In the genomic region with DNA sequence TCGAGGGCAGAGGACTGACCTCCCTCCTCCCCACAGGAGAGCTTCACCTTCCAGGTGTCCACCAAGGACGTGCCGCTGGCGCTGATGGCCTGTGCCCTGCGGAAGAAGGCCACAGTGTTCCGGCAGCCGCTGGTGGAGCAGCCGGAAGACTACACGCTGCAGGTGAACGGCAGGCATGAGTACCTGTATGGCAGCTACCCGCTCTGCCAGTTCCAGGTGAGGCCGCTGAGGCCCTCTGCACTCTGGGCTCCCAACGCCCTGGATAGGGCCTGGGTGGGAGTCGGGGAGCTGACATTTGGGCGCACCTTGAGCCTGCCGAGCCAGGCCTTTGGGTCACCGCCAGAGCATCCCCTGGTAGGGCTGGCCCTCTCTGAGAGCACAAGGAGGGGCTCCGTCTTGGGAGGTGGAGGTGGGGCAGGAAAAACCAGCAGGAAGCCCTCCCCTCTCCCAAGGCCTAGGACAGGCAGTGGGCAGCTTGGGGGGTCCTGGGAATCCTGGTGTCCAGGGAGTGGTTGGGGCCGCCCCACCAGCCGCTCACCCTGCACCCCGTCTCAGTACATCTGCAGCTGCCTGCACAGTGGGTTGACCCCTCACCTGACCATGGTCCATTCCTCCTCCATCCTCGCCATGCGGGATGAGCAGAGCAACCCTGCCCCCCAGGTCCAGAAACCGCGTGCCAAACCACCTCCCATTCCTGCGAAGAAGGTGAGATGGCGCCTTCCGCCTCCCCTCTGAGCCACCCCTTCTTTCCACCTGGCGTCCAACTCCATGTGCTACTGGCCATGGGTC, we compare ENCODE assay signal across 1 cellular context.
TF ChIP-seq lines count a peak whose summit lies in the region.

No MANE protein-coding gene starts in this region.

TF ChIP-seq in HepG2, 621 proteins besides CTCF, POLR2A, EP300 and RAD21 (continued from another document and continues in another):
- TF ChIP-seq, protein P1, sequence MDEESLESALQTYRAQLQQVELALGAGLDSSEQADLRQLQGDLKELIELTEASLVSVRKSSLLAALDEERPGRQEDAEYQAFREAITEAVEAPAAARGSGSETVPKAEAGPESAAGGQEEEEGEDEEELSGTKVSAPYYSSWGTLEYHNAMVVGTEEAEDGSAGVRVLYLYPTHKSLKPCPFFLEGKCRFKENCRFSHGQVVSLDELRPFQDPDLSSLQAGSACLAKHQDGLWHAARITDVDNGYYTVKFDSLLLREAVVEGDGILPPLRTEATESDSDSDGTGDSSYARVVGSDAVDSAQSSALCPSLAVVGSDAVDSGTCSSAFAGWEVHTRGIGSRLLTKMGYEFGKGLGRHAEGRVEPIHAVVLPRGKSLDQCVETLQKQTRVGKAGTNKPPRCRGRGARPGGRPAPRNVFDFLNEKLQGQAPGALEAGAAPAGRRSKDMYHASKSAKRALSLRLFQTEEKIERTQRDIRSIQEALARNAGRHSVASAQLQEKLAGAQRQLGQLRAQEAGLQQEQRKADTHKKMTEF (CRISPR knock-in tag; IDR thresholded peaks at IDR 0.05), result no peak
- TF ChIP-seq, protein P2, sequence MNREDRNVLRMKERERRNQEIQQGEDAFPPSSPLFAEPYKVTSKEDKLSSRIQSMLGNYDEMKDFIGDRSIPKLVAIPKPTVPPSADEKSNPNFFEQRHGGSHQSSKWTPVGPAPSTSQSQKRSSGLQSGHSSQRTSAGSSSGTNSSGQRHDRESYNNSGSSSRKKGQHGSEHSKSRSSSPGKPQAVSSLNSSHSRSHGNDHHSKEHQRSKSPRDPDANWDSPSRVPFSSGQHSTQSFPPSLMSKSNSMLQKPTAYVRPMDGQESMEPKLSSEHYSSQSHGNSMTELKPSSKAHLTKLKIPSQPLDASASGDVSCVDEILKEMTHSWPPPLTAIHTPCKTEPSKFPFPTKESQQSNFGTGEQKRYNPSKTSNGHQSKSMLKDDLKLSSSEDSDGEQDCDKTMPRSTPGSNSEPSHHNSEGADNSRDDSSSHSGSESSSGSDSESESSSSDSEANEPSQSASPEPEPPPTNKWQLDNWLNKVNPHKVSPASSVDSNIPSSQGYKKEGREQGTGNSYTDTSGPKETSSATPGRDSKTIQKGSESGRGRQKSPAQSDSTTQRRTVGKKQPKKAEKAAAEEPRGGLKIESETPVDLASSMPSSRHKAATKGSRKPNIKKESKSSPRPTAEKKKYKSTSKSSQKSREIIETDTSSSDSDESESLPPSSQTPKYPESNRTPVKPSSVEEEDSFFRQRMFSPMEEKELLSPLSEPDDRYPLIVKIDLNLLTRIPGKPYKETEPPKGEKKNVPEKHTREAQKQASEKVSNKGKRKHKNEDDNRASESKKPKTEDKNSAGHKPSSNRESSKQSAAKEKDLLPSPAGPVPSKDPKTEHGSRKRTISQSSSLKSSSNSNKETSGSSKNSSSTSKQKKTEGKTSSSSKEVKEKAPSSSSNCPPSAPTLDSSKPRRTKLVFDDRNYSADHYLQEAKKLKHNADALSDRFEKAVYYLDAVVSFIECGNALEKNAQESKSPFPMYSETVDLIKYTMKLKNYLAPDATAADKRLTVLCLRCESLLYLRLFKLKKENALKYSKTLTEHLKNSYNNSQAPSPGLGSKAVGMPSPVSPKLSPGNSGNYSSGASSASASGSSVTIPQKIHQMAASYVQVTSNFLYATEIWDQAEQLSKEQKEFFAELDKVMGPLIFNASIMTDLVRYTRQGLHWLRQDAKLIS (CRISPR knock-in tag; IDR thresholded peaks at IDR 0.05), result no peak
- TF ChIP-seq MIER2 (CRISPR knock-in tag; IDR thresholded peaks at IDR 0.05) (no peak), CREM (IDR thresholded peaks at IDR 0.05) (no peak), CREM (CRISPR knock-in tag; IDR thresholded peaks at IDR 0.05) (no peak), PAWR (CRISPR knock-in tag; IDR thresholded peaks at IDR 0.05; ENCODE audit: borderline replicate concordance) (0 out of 2 replicates have a peak, but pooled peaks have one; percentile 23), NR2F6 (IDR thresholded peaks at IDR 0.05) (no peak), NR2F6 (CRISPR knock-in tag; IDR thresholded peaks at IDR 0.05) (no peak), ZSCAN9 (CRISPR knock-in tag; IDR thresholded peaks at IDR 0.05; ENCODE audit: borderline replicate concordance) (no peak), TAF1 (CRISPR knock-in tag; IDR thresholded peaks at IDR 0.05) (no peak), SALL1 (CRISPR knock-in tag; IDR thresholded peaks at IDR 0.05) (no peak), EHMT2 (IDR thresholded peaks at IDR 0.05; ENCODE audit: borderline replicate concordance, low read depth, low read length) (no peak), NFYB (CRISPR knock-in tag; IDR thresholded peaks at IDR 0.05) (no peak), ZSCAN12 (CRISPR knock-in tag; IDR thresholded peaks at IDR 0.05) (no peak), KLF13 (CRISPR knock-in tag; IDR thresholded peaks at IDR 0.05) (no peak), ARNT2 (CRISPR knock-in tag; IDR thresholded peaks at IDR 0.05; ENCODE audit: low read depth) (0 out of 2 replicates have a peak, but pooled peaks have one; percentile 3), MIER3 (CRISPR knock-in tag; IDR thresholded peaks at IDR 0.05; ENCODE audit: borderline replicate concordance) (no peak), KDM5B (CRISPR knock-in tag; IDR thresholded peaks at IDR 0.05; ENCODE audit: borderline replicate concordance) (peak; percentile 6; the same call in 1 of the 2 replicates), ZNF350 (CRISPR knock-in tag; IDR thresholded peaks at IDR 0.05; ENCODE audit: borderline replicate concordance, low read depth) (no peak), ZNF879 (CRISPR knock-in tag; IDR thresholded peaks at IDR 0.05) (no peak), ZNF781 (CRISPR knock-in tag; IDR thresholded peaks at IDR 0.05; ENCODE audit: borderline replicate concordance, not compliant biosample characterization) (no peak), MEIS1 (CRISPR knock-in tag; IDR thresholded peaks at IDR 0.05; ENCODE audit: borderline replicate concordance) (no peak), ZNF768 (CRISPR knock-in tag; IDR thresholded peaks at IDR 0.05) (no peak), ZNF772 (CRISPR knock-in tag; IDR thresholded peaks at IDR 0.05) (no peak), LCORL (IDR thresholded peaks at IDR 0.05) (no peak), LCORL (CRISPR knock-in tag; IDR thresholded peaks at IDR 0.05) (no peak), ZNF572 (CRISPR knock-in tag; IDR thresholded peaks at IDR 0.05) (no peak), NPAS2 (CRISPR knock-in tag; IDR thresholded peaks at IDR 0.05; ENCODE audit: borderline replicate concordance) (no peak), ZNF761 (CRISPR knock-in tag; conservative IDR thresholded peaks at IDR 0.05) (no peak), ARHGAP35 (CRISPR knock-in tag; IDR thresholded peaks at IDR 0.05; ENCODE audit: borderline replicate concordance) (no peak), EEA1 (CRISPR knock-in tag; IDR thresholded peaks at IDR 0.05; ENCODE audit: borderline replicate concordance) (no peak), AKAP8 (CRISPR knock-in tag; IDR thresholded peaks at IDR 0.05) (no peak; the same call in 1 of the 2 replicates)
- TF ChIP-seq, protein P3, sequence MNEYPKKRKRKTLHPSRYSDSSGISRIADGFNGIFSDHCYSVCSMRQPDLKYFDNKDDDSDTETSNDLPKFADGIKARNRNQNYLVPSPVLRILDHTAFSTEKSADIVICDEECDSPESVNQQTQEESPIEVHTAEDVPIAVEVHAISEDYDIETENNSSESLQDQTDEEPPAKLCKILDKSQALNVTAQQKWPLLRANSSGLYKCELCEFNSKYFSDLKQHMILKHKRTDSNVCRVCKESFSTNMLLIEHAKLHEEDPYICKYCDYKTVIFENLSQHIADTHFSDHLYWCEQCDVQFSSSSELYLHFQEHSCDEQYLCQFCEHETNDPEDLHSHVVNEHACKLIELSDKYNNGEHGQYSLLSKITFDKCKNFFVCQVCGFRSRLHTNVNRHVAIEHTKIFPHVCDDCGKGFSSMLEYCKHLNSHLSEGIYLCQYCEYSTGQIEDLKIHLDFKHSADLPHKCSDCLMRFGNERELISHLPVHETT (CRISPR knock-in tag; conservative IDR thresholded peaks at IDR 0.05), result no peak
- TF ChIP-seq, protein P4, sequence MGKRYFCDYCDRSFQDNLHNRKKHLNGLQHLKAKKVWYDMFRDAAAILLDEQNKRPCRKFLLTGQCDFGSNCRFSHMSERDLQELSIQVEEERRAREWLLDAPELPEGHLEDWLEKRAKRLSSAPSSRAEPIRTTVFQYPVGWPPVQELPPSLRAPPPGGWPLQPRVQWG (CRISPR knock-in tag; IDR thresholded peaks at IDR 0.05; ENCODE audit: borderline replicate concordance, low read depth), result no peak
- TF ChIP-seq, protein P5, sequence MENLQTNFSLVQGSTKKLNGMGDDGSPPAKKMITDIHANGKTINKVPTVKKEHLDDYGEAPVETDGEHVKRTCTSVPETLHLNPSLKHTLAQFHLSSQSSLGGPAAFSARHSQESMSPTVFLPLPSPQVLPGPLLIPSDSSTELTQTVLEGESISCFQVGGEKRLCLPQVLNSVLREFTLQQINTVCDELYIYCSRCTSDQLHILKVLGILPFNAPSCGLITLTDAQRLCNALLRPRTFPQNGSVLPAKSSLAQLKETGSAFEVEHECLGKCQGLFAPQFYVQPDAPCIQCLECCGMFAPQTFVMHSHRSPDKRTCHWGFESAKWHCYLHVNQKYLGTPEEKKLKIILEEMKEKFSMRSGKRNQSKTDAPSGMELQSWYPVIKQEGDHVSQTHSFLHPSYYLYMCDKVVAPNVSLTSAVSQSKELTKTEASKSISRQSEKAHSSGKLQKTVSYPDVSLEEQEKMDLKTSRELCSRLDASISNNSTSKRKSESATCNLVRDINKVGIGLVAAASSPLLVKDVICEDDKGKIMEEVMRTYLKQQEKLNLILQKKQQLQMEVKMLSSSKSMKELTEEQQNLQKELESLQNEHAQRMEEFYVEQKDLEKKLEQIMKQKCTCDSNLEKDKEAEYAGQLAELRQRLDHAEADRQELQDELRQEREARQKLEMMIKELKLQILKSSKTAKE (CRISPR knock-in tag; IDR thresholded peaks at IDR 0.05; ENCODE audit: borderline replicate concordance), result no peak
- TF ChIP-seq, protein P6, sequence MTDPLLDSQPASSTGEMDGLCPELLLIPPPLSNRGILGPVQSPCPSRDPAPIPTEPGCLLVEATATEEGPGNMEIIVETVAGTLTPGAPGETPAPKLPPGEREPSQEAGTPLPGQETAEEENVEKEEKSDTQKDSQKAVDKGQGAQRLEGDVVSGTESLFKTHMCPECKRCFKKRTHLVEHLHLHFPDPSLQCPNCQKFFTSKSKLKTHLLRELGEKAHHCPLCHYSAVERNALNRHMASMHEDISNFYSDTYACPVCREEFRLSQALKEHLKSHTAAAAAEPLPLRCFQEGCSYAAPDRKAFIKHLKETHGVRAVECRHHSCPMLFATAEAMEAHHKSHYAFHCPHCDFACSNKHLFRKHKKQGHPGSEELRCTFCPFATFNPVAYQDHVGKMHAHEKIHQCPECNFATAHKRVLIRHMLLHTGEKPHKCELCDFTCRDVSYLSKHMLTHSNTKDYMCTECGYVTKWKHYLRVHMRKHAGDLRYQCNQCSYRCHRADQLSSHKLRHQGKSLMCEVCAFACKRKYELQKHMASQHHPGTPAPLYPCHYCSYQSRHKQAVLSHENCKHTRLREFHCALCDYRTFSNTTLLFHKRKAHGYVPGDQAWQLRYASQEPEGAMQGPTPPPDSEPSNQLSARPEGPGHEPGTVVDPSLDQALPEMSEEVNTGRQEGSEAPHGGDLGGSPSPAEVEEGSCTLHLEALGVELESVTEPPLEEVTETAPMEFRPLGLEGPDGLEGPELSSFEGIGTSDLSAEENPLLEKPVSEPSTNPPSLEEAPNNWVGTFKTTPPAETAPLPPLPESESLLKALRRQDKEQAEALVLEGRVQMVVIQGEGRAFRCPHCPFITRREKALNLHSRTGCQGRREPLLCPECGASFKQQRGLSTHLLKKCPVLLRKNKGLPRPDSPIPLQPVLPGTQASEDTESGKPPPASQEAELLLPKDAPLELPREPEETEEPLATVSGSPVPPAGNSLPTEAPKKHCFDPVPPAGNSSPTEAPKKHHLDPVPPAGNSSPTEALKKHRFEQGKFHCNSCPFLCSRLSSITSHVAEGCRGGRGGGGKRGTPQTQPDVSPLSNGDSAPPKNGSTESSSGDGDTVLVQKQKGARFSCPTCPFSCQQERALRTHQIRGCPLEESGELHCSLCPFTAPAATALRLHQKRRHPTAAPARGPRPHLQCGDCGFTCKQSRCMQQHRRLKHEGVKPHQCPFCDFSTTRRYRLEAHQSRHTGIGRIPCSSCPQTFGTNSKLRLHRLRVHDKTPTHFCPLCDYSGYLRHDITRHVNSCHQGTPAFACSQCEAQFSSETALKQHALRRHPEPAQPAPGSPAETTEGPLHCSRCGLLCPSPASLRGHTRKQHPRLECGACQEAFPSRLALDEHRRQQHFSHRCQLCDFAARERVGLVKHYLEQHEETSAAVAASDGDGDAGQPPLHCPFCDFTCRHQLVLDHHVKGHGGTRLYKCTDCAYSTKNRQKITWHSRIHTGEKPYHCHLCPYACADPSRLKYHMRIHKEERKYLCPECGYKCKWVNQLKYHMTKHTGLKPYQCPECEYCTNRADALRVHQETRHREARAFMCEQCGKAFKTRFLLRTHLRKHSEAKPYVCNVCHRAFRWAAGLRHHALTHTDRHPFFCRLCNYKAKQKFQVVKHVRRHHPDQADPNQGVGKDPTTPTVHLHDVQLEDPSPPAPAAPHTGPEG (CRISPR knock-in tag; IDR thresholded peaks at IDR 0.05), result no peak
- TF ChIP-seq, protein P7, sequence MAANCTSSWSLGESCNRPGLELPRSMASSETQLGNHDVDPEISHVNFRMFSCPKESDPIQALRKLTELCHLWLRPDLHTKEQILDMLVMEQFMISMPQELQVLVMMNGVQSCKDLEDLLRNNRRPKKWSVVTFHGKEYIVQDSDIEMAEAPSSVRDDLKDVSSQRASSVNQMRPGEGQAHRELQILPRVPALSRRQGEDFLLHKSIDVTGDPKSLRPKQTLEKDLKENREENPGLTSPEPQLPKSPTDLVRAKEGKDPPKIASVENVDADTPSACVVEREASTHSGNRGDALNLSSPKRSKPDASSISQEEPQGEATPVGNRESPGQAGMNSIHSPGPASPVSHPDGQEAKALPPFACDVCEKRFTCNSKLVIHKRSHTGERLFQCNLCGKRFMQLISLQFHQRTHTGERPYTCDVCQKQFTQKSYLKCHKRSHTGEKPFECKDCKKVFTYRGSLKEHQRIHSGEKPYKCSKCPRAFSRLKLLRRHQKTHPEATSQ (CRISPR knock-in tag; IDR thresholded peaks at IDR 0.05; ENCODE audit: borderline replicate concordance), result no peak
- TF ChIP-seq, protein P8, sequence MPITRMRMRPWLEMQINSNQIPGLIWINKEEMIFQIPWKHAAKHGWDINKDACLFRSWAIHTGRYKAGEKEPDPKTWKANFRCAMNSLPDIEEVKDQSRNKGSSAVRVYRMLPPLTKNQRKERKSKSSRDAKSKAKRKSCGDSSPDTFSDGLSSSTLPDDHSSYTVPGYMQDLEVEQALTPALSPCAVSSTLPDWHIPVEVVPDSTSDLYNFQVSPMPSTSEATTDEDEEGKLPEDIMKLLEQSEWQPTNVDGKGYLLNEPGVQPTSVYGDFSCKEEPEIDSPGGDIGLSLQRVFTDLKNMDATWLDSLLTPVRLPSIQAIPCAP (CRISPR knock-in tag; IDR thresholded peaks at IDR 0.05; ENCODE audit: low read depth), result no peak
